In genomic region chr17:49843774-49844350, GRCh38 we compare ENCODE assay signal across 8 cellular contexts. TPM values are rescaled to one million over a fixed set of nuclear protein-coding genes. Genes with fewer than 3 reads are reported as not detected.
DNase-seq lines count a peak whose midpoint lies in the region; ATAC-seq and TF ChIP-seq lines count a peak whose summit lies in the region.

No MANE protein-coding gene starts in this region.

- H2AFZ ChIP-seq in GM23248: no peak overlapping the region

- H3K9me3 ChIP-seq in left lung (no peaks in the 10 kb centered on the region), GM23248 (ENCODE audit: low read depth) (no peaks in the 10 kb centered on the region)

- H3K27me3 ChIP-seq in left lung (no peaks in the 10 kb centered on the region), GM23248 (replicated peaks; ENCODE audit: insufficient read depth) (no peaks in the 10 kb centered on the region)

- in situ Hi-C loops in GM23248 (cut with MboI): loop anchor here (10.0 kb wide), 1 partner anchor 139 kb away; the partner anchor contains the start of gene SLC35B1

- no peaks in the 10 kb centered on the region for H3K4me1 Mint-ChIP-seq in Calu3 (ENCODE audit: low read depth, unreplicated experiment)

- H3K4me3 ChIP-seq in left lung (no peak overlapping the region), GM23248 (no peak overlapping the region)

- no TSS peak for BruUV-seq in Calu3 (replicated peaks; lab: Mats Ljungman, UMichigan)

- CTCF ChIA-PET in Calu3 (lab: Charles Lee): interaction anchor here (0.5 to 1.5 kb wide), 2 partner anchors 22 to 145 kb away, joined by 3 to 4 read pairs; no protein-coding TSS in a partner anchor
- CTCF ChIA-PET in HEK293T (lab: Yijun Ruan, JAX): no interaction called here

- H4K20me1 ChIP-seq in GM23248 (ENCODE audit: insufficient read depth): no peaks in the 10 kb centered on the region

- peak; percentile 86 for TF ChIP-seq CTCF in Calu3 (IDR thresholded peaks at IDR 0.05; ENCODE audit: unreplicated experiment)
- no peak for TF ChIP-seq CTCF in left lung (IDR thresholded peaks at IDR 0.05)

- DNase-seq in Calu3 (peak; percentile 74), HEK293T (ENCODE audit: extremely low spot score) (peak; percentile 54), left lung (no peak), NCI-H187 treated with DMSO at 0.1 percent for 48 hours (lab: John Stamatoyannopoulos, UW) (no peak), GM23248 (no peak)
- DNase-seq in activated CD4-positive, alpha-beta T cell treated with anti-CD3 and anti-CD28 coated beads, Interleukin-2, amount 50 U/mL, for 48 hours: peak; percentile 23 to 44

- H3K4me2 ChIP-seq in GM23248 (ENCODE audit: unreplicated experiment): no peak overlapping the region

- H3K27ac Mint-ChIP-seq in Calu3 (ENCODE audit: unreplicated experiment): no peak overlapping the region

- peaks cover 0 to 6% of the 10 kb centered on the region in 2 donors for H3K4me1 ChIP-seq in left lung
- peaks cover 7% of the 10 kb centered on the region; the same call in 1 of the 2 replicates for H3K4me1 ChIP-seq in GM23248 (ENCODE audit: insufficient read depth)

- H3K36me3 Mint-ChIP-seq in Calu3 (ENCODE audit: insufficient read depth, unreplicated experiment): peaks cover 10% of the 10 kb centered on the region

- H3K9ac ChIP-seq in GM23248: no peak overlapping the region

- ATAC-seq in left lung (peak; percentile 30), HG02885 (IDR thresholded peaks at IDR 0.05; ENCODE audit: poor library complexity, unreplicated experiment) (no peak), HG02973 (IDR thresholded peaks at IDR 0.05; ENCODE audit: unreplicated experiment) (no peak)

- H3K79me2 ChIP-seq in GM23248 (ENCODE audit: insufficient read depth): no peaks in the 10 kb centered on the region

- H3K9me3 Mint-ChIP-seq in Calu3 (ENCODE audit: low read depth, unreplicated experiment): no peaks in the 10 kb centered on the region

- H3K4me3 Mint-ChIP-seq in Calu3 (ENCODE audit: low read depth, unreplicated experiment): no peak overlapping the region

- H3F3A ChIP-seq in GM23248 (ENCODE audit: insufficient read depth): peaks cover 3% of the 10 kb centered on the region

- H3K36me3 ChIP-seq in left lung (peaks cover 0 to 18% of the 10 kb centered on the region in 2 donors), GM23248 (ENCODE audit: low read depth) (no peaks in the 10 kb centered on the region)

- intact Hi-C loops in Calu3 (cut with micrococcal nuclease; ENCODE audit: unreplicated experiment): no loop called here
- intact Hi-C loops in left lung (cut with DNase I): loop anchor here (10.0 kb wide), 1 partner anchor 139 kb away; the partner anchor contains the start of gene SLC35B1 (in 2 of the 2)

- H3K27ac ChIP-seq in left lung (no peak overlapping the region), GM23248 (no peak overlapping the region)

- no peaks in the 10 kb centered on the region for H3K27me3 Mint-ChIP-seq in Calu3 (ENCODE audit: unreplicated experiment)

- H3K9me2 ChIP-seq in GM23248 (ENCODE audit: insufficient read depth): no peaks in the 10 kb centered on the region

- POLR2A ChIA-PET in HEK293T (lab: Yijun Ruan, JAX): no interaction called here

- WGBS in GM23248 (ENCODE audit: low coverage in 1 of 2, low lambda C conversion rate in 2 of 2, missing lambda C conversion rate in 2 of 2), 2 experiments: 89 to 94% methylated on average over 6 of the region's 6 CpGs

TF ChIP-seq in HEK293T, 16 proteins besides CTCF, POLR2A, EP300 and RAD21:
- no peak for TF ChIP-seq HDGF (IDR thresholded peaks at IDR 0.05; ENCODE audit: borderline replicate concordance)
- no peak for TF ChIP-seq BHLHE40 (IDR thresholded peaks at IDR 0.05; ENCODE audit: borderline replicate concordance)
- no peak for TF ChIP-seq SP1 (IDR thresholded peaks at IDR 0.05)
- no peak for TF ChIP-seq FOXM1 (IDR thresholded peaks at IDR 0.05; ENCODE audit: borderline replicate concordance)
- no peak for TF ChIP-seq SUZ12 (IDR thresholded peaks at IDR 0.05)
- TF ChIP-seq LEF1 (IDR thresholded peaks at IDR 0.05; ENCODE audit: borderline replicate concordance): no peak
- TF ChIP-seq PKNOX1 (IDR thresholded peaks at IDR 0.05): no peak
- TF ChIP-seq L3MBTL2 (conservative IDR thresholded peaks at IDR 0.05): no peak
- TF ChIP-seq FOXK2 (IDR thresholded peaks at IDR 0.05): no peak
- TF ChIP-seq TARDBP (IDR thresholded peaks at IDR 0.05): no peak
- no peak for TF ChIP-seq ARNT (IDR thresholded peaks at IDR 0.05)
- TF ChIP-seq NFRKB (IDR thresholded peaks at IDR 0.05): no peak

RNA-seq across cellular contexts. Expression of gene TAC4, which starts 4.0 kb away (rescaled TPM):
- total RNA-seq in Calu3 (2022): not detected in 2 replicates
- total RNA-seq in left lung: not detected
- not detected in 2 replicates for total RNA-seq in GM23248 (2014; rRNA removed; shearing (Covaris generic))
- polyA plus RNA-seq in GM23248 (2016; fragmentation: Nextera tagmentation; extraction: Ambion mirVana): not detected in 2 replicates

RNA-seq across cellular contexts. Expression of gene KAT7, which starts 55.4 kb away (rescaled TPM):
- total RNA-seq in Calu3 (2022): 90.6 and 96.7 TPM in 2 replicates
- 10 to 100 TPM; 51.3 to 55.4 TPM for total RNA-seq in left lung
- total RNA-seq in GM23248 (2014; rRNA removed; shearing (Covaris generic)): 20.9 and 41.9 TPM in 2 replicates
- polyA plus RNA-seq in GM23248 (2016; fragmentation: Nextera tagmentation; extraction: Ambion mirVana): 27.0 and 27.5 TPM in 2 replicates

Comparison
In these comparisons a context has a peak if more than half of its experiments do, and no peak if none do; other contexts are left out.
1. DNase-seq: peak in Calu3 (single experiment), HEK293T (single experiment) and activated CD4-positive, alpha-beta T cell treated with anti-CD3 and anti-CD28 coated beads, Interleukin-2, amount 50 U/mL, for 48 hours (2 of 2); none in left lung (0 of 2), NCI-H187 treated with DMSO at 0.1 percent for 48 hours (single experiment) and GM23248 (single experiment).